In genomic region chr6:3789018-3789895, GRCh38 we compare ENCODE assay signal across 19 cellular contexts. TPM values are rescaled to one million over a fixed set of nuclear protein-coding genes. Genes with fewer than 3 reads are reported as not detected.
A peak's percentile ranks its signal among the peaks of the same experiment; 100 is the strongest.
DNase-seq lines count a peak whose midpoint lies in the region; FAIRE-seq and TF ChIP-seq lines count a peak whose summit lies in the region.
"Had no signal": no experiment of that assay in that cellular context is flagged by ENCODE, and none has a peak within 500 bp of the region (broad histone marks: within the 10 kb centered on the region; RNA-seq: fewer than 3 reads in every experiment).

No MANE protein-coding gene starts in this region.

- 81% methylated on average over 13 of the region's 13 CpGs for WGBS in hepatocyte (ENCODE audit: low lambda C conversion rate, missing lambda C conversion rate)
- 73 to 85% (median 75%) methylated on average over 13 of the region's 13 CpGs for WGBS in small intestine, 3 donors
- no CpG with 5 or more reads among the region's 13 CpGs for WGBS in H9 (ENCODE audit: extremely low coverage, insufficient read length, low lambda C conversion rate)

- H2BK120ac ChIP-seq in H9 (ENCODE audit: low read depth, low read length, poor library complexity, severe bottlenecking) = no peak overlapping the region

- no peaks in the 10 kb centered on the region for H3K9me2 ChIP-seq in hepatocyte (replicated peaks; ENCODE audit: insufficient read depth)

- H3K4me3 ChIP-seq in astrocyte of the spinal cord (ENCODE audit: low read depth, low read length) = no peak overlapping the region
- H3K4me3 ChIP-seq in hepatocyte = no peak overlapping the region
- H3K4me3 ChIP-seq in small intestine (ENCODE audit: low read depth in 1 of 2, low read length in 2 of 2) = no peak overlapping the region
- H3K4me3 ChIP-seq: coronary artery had no signal

- in situ Hi-C loops in astrocyte of the spinal cord (cut with HindIII; ENCODE audit: low sequenced_read_pairs) = no loop called here

- H4K20me1 ChIP-seq in hepatocyte (ENCODE audit: insufficient read depth, poor library complexity, severe bottlenecking) = no peaks in the 10 kb centered on the region
- no peaks in the 10 kb centered on the region for H4K20me1 ChIP-seq in H9 (ENCODE audit: control insufficient read depth, insufficient read depth, insufficient read length)

- no peak overlapping the region for H3K14ac ChIP-seq in H9 (ENCODE audit: insufficient read depth, low read length)

- H3K27ac ChIP-seq in hepatocyte (peak overlapping the region; percentile 92), small intestine (ENCODE audit: low read depth in 1 of 2, low read length in 1 of 2) (no peak overlapping the region), H9 (ENCODE audit: insufficient read length, low read depth, low read length) (no peak overlapping the region)

- H3K4me1 ChIP-seq in hepatocyte (ENCODE audit: insufficient read depth) (peaks cover 7% of the 10 kb centered on the region), small intestine (ENCODE audit: control insufficient read depth in 2 of 2, insufficient read depth in 1 of 2, low read depth in 1 of 2, low read length in 1 of 2) (no peaks in the 10 kb centered on the region), H9 (ENCODE audit: insufficient read depth, low read length) (peaks cover 2% of the 10 kb centered on the region; the same call in 1 of the 2 replicates)

- no peaks in the 10 kb centered on the region for H3K36me3 ChIP-seq in hepatocyte (replicated peaks; ENCODE audit: insufficient read depth, low read depth)
- H3K36me3 ChIP-seq in small intestine (ENCODE audit: control insufficient read depth in 2 of 2, insufficient read depth in 2 of 2, low read length in 2 of 2) = no peaks in the 10 kb centered on the region

- no peak overlapping the region for H3K9ac ChIP-seq in H9 (ENCODE audit: extremely low read depth, insufficient read length, low read length)

- no peak overlapping the region for H3K56ac ChIP-seq in H9 (ENCODE audit: insufficient read length, low read depth, low read length)

- H3K4me2 ChIP-seq in hepatocyte (peak overlapping the region; percentile 7), H9 (ENCODE audit: insufficient read depth, insufficient read length, low read length) (no peak overlapping the region)

- H2AFZ ChIP-seq in hepatocyte (no peak overlapping the region), H9 (ENCODE audit: low read length) (no peak overlapping the region)

- no peak overlapping the region for H2BK15ac ChIP-seq in H9 (ENCODE audit: low read depth, low read length)

- H2BK5ac ChIP-seq in H9 (ENCODE audit: insufficient read length, low read length) = no peak overlapping the region

- H3K23ac ChIP-seq in H9 (ENCODE audit: insufficient read length, low read depth, low read length) = no peak overlapping the region

- H4K8ac ChIP-seq in H9 (replicated peaks; ENCODE audit: insufficient read length, low read depth, low read length) = no peak overlapping the region

- H3K18ac ChIP-seq in H9 (ENCODE audit: insufficient read length, low read depth, low read length) = no peak overlapping the region

- no peak overlapping the region for H3K4ac ChIP-seq in H9 (ENCODE audit: low read depth, low read length)

- H3K79me1 ChIP-seq in H9 (ENCODE audit: insufficient read depth, low read depth, low read length, poor library complexity, severe bottlenecking) = no peaks in the 10 kb centered on the region

- H3K23me2 ChIP-seq in H9 (ENCODE audit: insufficient read length, low read depth, low read length, poor library complexity, severe bottlenecking) = no peaks in the 10 kb centered on the region

- no peak overlapping the region for H4K91ac ChIP-seq in H9 (ENCODE audit: insufficient read length, low read depth, low read length)

- no peak for TF ChIP-seq CTCF in HFFc6 (IDR thresholded peaks at IDR 0.05)
- TF ChIP-seq CTCF in astrocyte of the spinal cord (IDR thresholded peaks at IDR 0.05; ENCODE audit: low read depth, low read length) = no peak
- TF ChIP-seq CTCF in hepatocyte (IDR thresholded peaks at IDR 0.05; ENCODE audit: poor library complexity) = no peak
- TF ChIP-seq CTCF in H9 (conservative IDR thresholded peaks at IDR 0.05) = no peak

- H3K27ac Mint-ChIP-seq in HFFc6 (peak overlapping the region; percentile 46; the same call in 1 of the 2 replicates), H9 (no peak overlapping the region)
- H3K27ac Mint-ChIP-seq: activated B cell treated with CpG ODN at 0.5 μM for 24 hours; activated T-helper 17 cell treated with anti-CD3 and anti-CD28 coated beads, Interleukin-2, amount 50 U/mL, for 72 hours had no signal

- no peak overlapping the region for H2AK5ac ChIP-seq in H9 (ENCODE audit: insufficient read length, low read length)

- H3K79me2 ChIP-seq in hepatocyte = no peaks in the 10 kb centered on the region
- H3K79me2 ChIP-seq in H9 (ENCODE audit: insufficient read depth, low read length) = no peaks in the 10 kb centered on the region

- H2BK20ac ChIP-seq in H9 (ENCODE audit: low read depth, low read length, poor library complexity, severe bottlenecking) = no peak overlapping the region

- H3K9me3 Mint-ChIP-seq in HFFc6 = no peaks in the 10 kb centered on the region
- no peaks in the 10 kb centered on the region for H3K9me3 Mint-ChIP-seq in H9
- H3K9me3 Mint-ChIP-seq: activated B cell treated with CpG ODN at 0.5 μM for 24 hours; activated T-helper 17 cell treated with anti-CD3 and anti-CD28 coated beads, Interleukin-2, amount 50 U/mL, for 72 hours had no signal

- no peak overlapping the region for H4K5ac ChIP-seq in H9 (ENCODE audit: insufficient read length, low read depth, low read length)

- H2BK12ac ChIP-seq in H9 (ENCODE audit: insufficient read length, low read depth, low read length) = no peak overlapping the region

- no peak for FAIRE-seq in small intestine (lab: Jason Lieb, UNC)

- H3K27me3 ChIP-seq in hepatocyte = no peaks in the 10 kb centered on the region
- no peaks in the 10 kb centered on the region for H3K27me3 ChIP-seq in small intestine (ENCODE audit: control insufficient read depth in 2 of 2, insufficient read depth in 2 of 2, low read length in 2 of 2)
- no peaks in the 10 kb centered on the region for H3K27me3 ChIP-seq in H9 (ENCODE audit: insufficient read depth, low read length)

- peaks cover 3% of the 10 kb centered on the region; the same call in 1 of the 2 replicates for H3K27me3 Mint-ChIP-seq in HFFc6 (ENCODE audit: insufficient read depth)
- peaks cover 2% of the 10 kb centered on the region for H3K27me3 Mint-ChIP-seq in H9 (ENCODE audit: low read depth)
- H3K27me3 Mint-ChIP-seq: activated B cell treated with CpG ODN at 0.5 μM for 24 hours; activated T-helper 17 cell treated with anti-CD3 and anti-CD28 coated beads, Interleukin-2, amount 50 U/mL, for 72 hours had no signal

- H3K36me3 Mint-ChIP-seq in HFFc6 (ENCODE audit: low read depth) = no peaks in the 10 kb centered on the region
- no peaks in the 10 kb centered on the region for H3K36me3 Mint-ChIP-seq in H9 (ENCODE audit: insufficient read depth in 1 of 3, low read depth in 3 of 3)

- H3K4me1 Mint-ChIP-seq in HFFc6 (ENCODE audit: low read depth) (peaks cover 23% of the 10 kb centered on the region), H9 (peaks cover 10% of the 10 kb centered on the region in 2 experiments)
- H3K4me1 Mint-ChIP-seq: activated T-helper 17 cell treated with anti-CD3 and anti-CD28 coated beads, Interleukin-2, amount 50 U/mL, for 72 hours had no signal

- H3T11ph ChIP-seq in H9 (ENCODE audit: low read length) = no peak overlapping the region

- H3K4me3 Mint-ChIP-seq in HFFc6 (no peak overlapping the region), H9 (no peak overlapping the region)
- H3K4me3 Mint-ChIP-seq: activated B cell treated with CpG ODN at 0.5 μM for 24 hours; activated T-helper 17 cell treated with anti-CD3 and anti-CD28 coated beads, Interleukin-2, amount 50 U/mL, for 72 hours had no signal

- peak; percentile 30 for DNase-seq in HFFc6
- peak; percentile 62 for DNase-seq in astrocyte of the spinal cord (ENCODE audit: low read depth, low spot score)
- peak; percentile 68 for DNase-seq in hepatocyte (ENCODE audit: low spot score)
- DNase-seq in small intestine = peak; percentile 55
- no peak for DNase-seq in NCI-H128 (lab: John Stamatoyannopoulos, UW; ENCODE audit: unreplicated experiment)
- no peak for DNase-seq in putamen (ENCODE audit: low spot score)
- DNase-seq in H9 = no peak
- DNase-seq in germinal center (ENCODE audit: low spot score) = no peak
- DNase-seq: activated B cell treated with CpG ODN at 0.5 μM for 24 hours, amniotic stem cell, C1 segment of cervical spinal cord, DMS153, hypothalamus, left ventricle myocardium superior, NCI-H187, NCI-H69 had no signal

- H3K9me3 ChIP-seq in hepatocyte (ENCODE audit: low read depth) = no peaks in the 10 kb centered on the region
- no peaks in the 10 kb centered on the region for H3K9me3 ChIP-seq in small intestine (ENCODE audit: control insufficient read depth, low read depth)
- H3K9me3 ChIP-seq in H9 (ENCODE audit: control insufficient read depth, low read depth, low read length) = no peaks in the 10 kb centered on the region

RNA-seq across cellular contexts. Expression of gene PXDC1, which starts 37.7 kb away (rescaled TPM):
- 10 to 100 TPM; 63.1 to 97.5 (median 72.8) TPM for total RNA-seq in HFFc6 (2021; fragmentation: NEBNext Ultra II Directional; extraction: Animal tissue kit (Norgen Biotek cat#: 25700))
- total RNA-seq in hepatocyte (83.8 and 86.6 TPM in 2 replicates), H9 (2021) (3.0 and 3.1 TPM in 2 replicates)
- polyA plus RNA-seq in hepatocyte (89.2 and 90.8 TPM in 2 replicates), small intestine (10 to 100 TPM; 21.6 to 97.5 (median 89.5) TPM)

RNA-seq across cellular contexts. Expression of gene FAM50B, which starts 59.9 kb away (rescaled TPM):
- total RNA-seq in HFFc6 (2021; fragmentation: NEBNext Ultra II Directional; extraction: Animal tissue kit (Norgen Biotek cat#: 25700)) = 10 to 100 TPM in 3 of 6 experiments, 1 to 10 TPM in 3; 8.0 to 11.7 (median 10.2) TPM
- total RNA-seq in hepatocyte (0.84 and 1.6 TPM in 2 replicates), H9 (2021) (3.3 and 3.8 TPM in 2 replicates)
- polyA plus RNA-seq in hepatocyte (1.1 and 1.6 TPM in 2 replicates), small intestine (10 to 100 TPM; 10.3 to 13.0 (median 11.9) TPM)
- total RNA-seq: HT-29 had no signal

Comparison
In these comparisons a context has a peak if more than half of its experiments do, and no peak if none do; other contexts are left out.
1. DNase-seq: peak in HFFc6 (single experiment), astrocyte of the spinal cord (single experiment), hepatocyte (single experiment) and small intestine (single experiment); none in NCI-H128 (single experiment), putamen (single experiment), H9 (single experiment) and germinal center (single experiment).
2. RNA of gene PXDC1, which starts 37.7 kb away (total RNA-seq): 83.8 to 86.6 TPM in hepatocyte and 63.1 to 97.5 TPM in HFFc6; 3.0 to 3.1 TPM in H9; every median in the first group is over 10 times any median in the second.